Comparison of ENCODE assay signal across 37 cellular contexts in genomic region chr7:152544481-152544927, GRCh38.
DNase-seq lines count a peak whose midpoint lies in the region; ATAC-seq and TF ChIP-seq lines count a peak whose summit lies in the region.
"Had no signal": no experiment of that assay in that cellular context is flagged by ENCODE, and none has a peak within 500 bp of the region (broad histone marks: within the 10 kb centered on the region; RNA-seq: fewer than 3 reads in every experiment).

No MANE protein-coding gene starts in this region.

- peak overlapping the region; percentile 76 for H3K27ac Mint-ChIP-seq in Caco-2 (ENCODE audit: unreplicated experiment)
- no peak overlapping the region for H3K27ac Mint-ChIP-seq in T-helper 2 cell treated with Interferon-gamma antibody and Interleukin-4, amounts not matched to agents 5 μg/mL and 100 μg/mL, for 36 hours
- H3K27ac Mint-ChIP-seq: activated T-helper 17 cell treated with anti-CD3 and anti-CD28 coated beads, Interleukin-2, amount 50 U/mL, for 72 hours; CD8-positive, alpha-beta T cell; immature natural killer cell; nephron had no signal

- H3K4me1 Mint-ChIP-seq in Caco-2 (ENCODE audit: low read depth, unreplicated experiment): peaks cover 13% of the 10 kb centered on the region
- no peaks in the 10 kb centered on the region for H3K4me1 Mint-ChIP-seq in T-helper 2 cell treated with Interferon-gamma antibody and Interleukin-4, amounts not matched to agents 5 μg/mL and 100 μg/mL, for 36 hours (ENCODE audit: low read depth)
- H3K4me1 Mint-ChIP-seq: activated T-helper 17 cell treated with anti-CD3 and anti-CD28 coated beads, Interleukin-2, amount 50 U/mL, for 72 hours; immature natural killer cell had no signal

- no peaks in the 10 kb centered on the region for H3K27me3 Mint-ChIP-seq in Caco-2 (ENCODE audit: insufficient read depth, unreplicated experiment)
- no peaks in the 10 kb centered on the region for H3K27me3 Mint-ChIP-seq in T-helper 2 cell treated with Interferon-gamma antibody and Interleukin-4, amounts not matched to agents 5 μg/mL and 100 μg/mL, for 36 hours (ENCODE audit: low read depth)
- H3K27me3 Mint-ChIP-seq: activated T-helper 17 cell treated with anti-CD3 and anti-CD28 coated beads, Interleukin-2, amount 50 U/mL, for 72 hours had no signal

- H3K9me3 ChIP-seq in Caco-2: no peaks in the 10 kb centered on the region
- no peaks in the 10 kb centered on the region; the same call in 1 of the 2 replicates for H3K9me3 ChIP-seq in HUES6 (ENCODE audit: control insufficient read depth, insufficient read depth, low read depth, low read length)
- no peaks in the 10 kb centered on the region for H3K9me3 ChIP-seq in body of pancreas
- H3K9me3 ChIP-seq in iPS-20b (ENCODE audit: insufficient read depth, low read depth, low read length): no peaks in the 10 kb centered on the region
- H3K9me3 ChIP-seq: BE2C, esophagus muscularis mucosa, heart left ventricle, pancreas, stomach, thyroid gland had no signal

- CTCF ChIA-PET in Caco-2 (lab: Charles Lee): no interaction called here

- TF ChIP-seq CTCF in Caco-2 (IDR thresholded peaks at IDR 0.05; ENCODE audit: insufficient read depth in 1 of 2, low read depth in 1 of 2, low read length in 1 of 2, severe bottlenecking in 1 of 2, unreplicated experiment in 1 of 2) (no peak), body of pancreas (IDR thresholded peaks at IDR 0.05) (no peak)

- DNase-seq in Caco-2 (peak; percentile 22 to 65), body of pancreas (no peak), NCI-H1436 (lab: John Stamatoyannopoulos, UW) (no peak), SKM-1 (lab: John Stamatoyannopoulos, UW; ENCODE audit: unreplicated experiment) (no peak), 8988T (no peak)
- no peak for DNase-seq in T-helper 2 cell treated with Interferon-gamma antibody and Interleukin-4, amounts not matched to agents 5 μg/mL and 100 μg/mL, for 36 hours (ENCODE audit: low spot score)
- DNase-seq: activated CD4-positive, alpha-beta T cell treated with anti-CD3 and anti-CD28 coated beads for 4 hours; activated naive CD4-positive, alpha-beta T cell treated with anti-CD3 and anti-CD28 coated beads, Interleukin-2, amount 50 U/mL, for 16 hours; amniotic stem cell; brain microvascular endothelial cell; CD8-positive, alpha-beta T cell; cerebellar nuclear complex; DMS 273 treated with DMSO at 0.1 percent for 48 hours; EL; foreskin keratinocyte; heart left ventricle; immature natural killer cell; KG1; mammary epithelial cell; MM.1S; NCI-H2081; NCI-H226; NCI-H526 treated with DMSO at 0.1 percent for 48 hours; pancreas; SHP77; stomach; T-helper 9 cell; thyroid gland had no signal

- intact Hi-C loops in Caco-2 (cut with micrococcal nuclease; ENCODE audit: unreplicated experiment): loop anchor here (5.0 kb wide), 1 partner anchor 82 kb away; no protein-coding TSS in a partner anchor
- intact Hi-C loops in body of pancreas (cut with DNase I): no loop called here

- no peak overlapping the region for H3K4me3 ChIP-seq in Caco-2 (ENCODE audit: low read depth, low read length)
- peak overlapping the region; percentile 54 for H3K4me3 ChIP-seq in HUES6 (ENCODE audit: low read depth, low read length)
- H3K4me3 ChIP-seq in body of pancreas: no peak overlapping the region
- peak overlapping the region; percentile 53; the same call in 1 of the 2 replicates for H3K4me3 ChIP-seq in iPS-20b (ENCODE audit: low read length)
- H3K4me3 ChIP-seq: esophagus muscularis mucosa, GM12878, heart left ventricle, pancreas, stomach, thyroid gland had no signal

- no peak overlapping the region for H3K4me3 Mint-ChIP-seq in Caco-2 (ENCODE audit: unreplicated experiment)
- no peak overlapping the region for H3K4me3 Mint-ChIP-seq in T-helper 2 cell treated with Interferon-gamma antibody and Interleukin-4, amounts not matched to agents 5 μg/mL and 100 μg/mL, for 36 hours
- H3K4me3 Mint-ChIP-seq: activated T-helper 17 cell treated with anti-CD3 and anti-CD28 coated beads, Interleukin-2, amount 50 U/mL, for 72 hours; CD8-positive, alpha-beta T cell; immature natural killer cell; nephron had no signal

- no TSS peak for BruUV-seq in Caco-2 (replicated peaks; lab: Mats Ljungman, UMichigan)

- no peaks in the 10 kb centered on the region for H3K36me3 ChIP-seq in Caco-2 (ENCODE audit: control insufficient read depth, insufficient read depth, low read length)
- no peaks in the 10 kb centered on the region for H3K36me3 ChIP-seq in HUES6 (ENCODE audit: control insufficient read depth, insufficient read depth, low read length)
- H3K36me3 ChIP-seq in body of pancreas (replicated peaks in 1 of 2; ENCODE audit: insufficient read depth in 1 of 2, low read depth in 2 of 2): no peaks in the 10 kb centered on the region
- no peaks in the 10 kb centered on the region for H3K36me3 ChIP-seq in iPS-20b (ENCODE audit: insufficient read depth, low read depth, low read length)
- H3K36me3 ChIP-seq: BE2C, brain microvascular endothelial cell, esophagus muscularis mucosa, heart left ventricle, pancreas, stomach, thyroid gland had no signal

- H3K27ac ChIP-seq in HUES6 (ENCODE audit: low read depth, low read length): peak overlapping the region; percentile 85
- peak overlapping the region in 3 of 4 donors; percentile 16 to 70 (median 63) for H3K27ac ChIP-seq in body of pancreas
- H3K27ac ChIP-seq in iPS-20b (ENCODE audit: low read length): peak overlapping the region; percentile 52
- H3K27ac ChIP-seq: brain microvascular endothelial cell, esophagus muscularis mucosa, foreskin keratinocyte, heart left ventricle, pancreas, stomach, thyroid gland, VCaP had no signal

- POLR2A ChIA-PET in Caco-2 (lab: Charles Lee): no interaction called here

- 64 to 83% methylated on average over 17 of the region's 21 CpGs for WGBS in body of pancreas, 2 donors

- H3K27me3 ChIP-seq in Caco-2 (replicated peaks; ENCODE audit: control insufficient read depth, insufficient read depth, low read length) (no peaks in the 10 kb centered on the region), HUES6 (ENCODE audit: control insufficient read depth, insufficient read depth, low read length) (no peaks in the 10 kb centered on the region), body of pancreas (no peaks in the 10 kb centered on the region), iPS-20b (ENCODE audit: insufficient read depth, low read length) (no peaks in the 10 kb centered on the region)
- H3K27me3 ChIP-seq: BE2C, brain microvascular endothelial cell, foreskin keratinocyte, heart left ventricle, pancreas, stomach, thyroid gland had no signal

- peaks cover 4% of the 10 kb centered on the region for H3K36me3 Mint-ChIP-seq in Caco-2 (ENCODE audit: insufficient read depth, unreplicated experiment)
- H3K36me3 Mint-ChIP-seq in T-helper 2 cell treated with Interferon-gamma antibody and Interleukin-4, amounts not matched to agents 5 μg/mL and 100 μg/mL, for 36 hours (ENCODE audit: low read depth): no peaks in the 10 kb centered on the region
- H3K36me3 Mint-ChIP-seq: CD8-positive, alpha-beta T cell; immature natural killer cell had no signal

- ATAC-seq in body of pancreas: no peak
- ATAC-seq: activated T-helper 17 cell treated with anti-CD3 and anti-CD28 coated beads, Interleukin-2, amount 50 U/mL, for 72 hours; CD8-positive, alpha-beta T cell; foreskin keratinocyte; GM12878; heart left ventricle; Panc1 had no signal

- H3K4me1 ChIP-seq in Caco-2 (peaks cover 5% of the 10 kb centered on the region; the same call in 1 of the 2 replicates), HUES6 (ENCODE audit: control insufficient read depth, insufficient read depth, low read length) (peaks cover 21% of the 10 kb centered on the region), body of pancreas (no peaks in the 10 kb centered on the region), iPS-20b (ENCODE audit: insufficient read depth, low read length) (peaks cover 8% of the 10 kb centered on the region)
- H3K4me1 ChIP-seq: BE2C, esophagus muscularis mucosa, foreskin keratinocyte, heart left ventricle, pancreas, stomach, thyroid gland had no signal

- no peaks in the 10 kb centered on the region for H3K9me3 Mint-ChIP-seq in Caco-2 (ENCODE audit: unreplicated experiment)
- H3K9me3 Mint-ChIP-seq in T-helper 2 cell treated with Interferon-gamma antibody and Interleukin-4, amounts not matched to agents 5 μg/mL and 100 μg/mL, for 36 hours: no peaks in the 10 kb centered on the region
- H3K9me3 Mint-ChIP-seq: activated T-helper 17 cell treated with anti-CD3 and anti-CD28 coated beads, Interleukin-2, amount 50 U/mL, for 72 hours; CD8-positive, alpha-beta T cell; immature natural killer cell had no signal

- H3K9ac ChIP-seq in HUES6 (ENCODE audit: low read length) (peak overlapping the region; percentile 81), iPS-20b (ENCODE audit: low read depth, low read length) (peak overlapping the region; percentile 31; the same call in 1 of the 2 replicates)

- no peak for TF ChIP-seq POLR2A in body of pancreas (IDR thresholded peaks at IDR 0.05)

Comparison
In these comparisons a context has a peak if more than half of its experiments do, and no peak if none do; other contexts are left out.
1. DNase-seq: peak in Caco-2 (2 of 2); none in body of pancreas (0 of 4), NCI-H1436 (single experiment), T-helper 2 cell treated with Interferon-gamma antibody and Interleukin-4, amounts not matched to agents 5 μg/mL and 100 μg/mL, for 36 hours (single experiment), SKM-1 (single experiment) and 8988T (single experiment).
2. H3K4me3 ChIP-seq: peak in HUES6 (single experiment) and iPS-20b (single experiment); none in Caco-2 (single experiment) and body of pancreas (0 of 2).
3. Peak in every context shown above with its lines, with median percentiles within 50 percentile points of each other: H3K27ac ChIP-seq.